ENCODE assay signal across 24 cellular contexts in the genomic region with DNA sequence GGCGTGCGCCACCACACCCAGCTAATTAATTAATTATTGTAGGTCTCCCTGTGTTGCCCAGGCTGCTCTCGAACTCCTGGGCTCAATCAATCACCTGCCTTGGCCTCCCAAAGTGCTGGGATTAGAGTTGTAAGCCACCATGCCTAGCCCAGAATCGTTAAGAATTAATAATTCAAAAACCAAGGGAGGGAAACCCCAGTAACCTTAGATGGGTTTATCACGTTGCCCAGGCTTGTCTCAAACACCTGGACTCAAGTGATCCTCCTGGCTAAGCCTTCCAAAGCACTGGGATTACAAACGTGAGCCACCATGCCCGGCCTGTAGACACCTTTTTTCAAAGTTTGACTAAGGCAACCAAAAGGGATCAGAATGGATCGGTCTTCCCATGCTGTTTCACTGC. TPM values are rescaled to one million over a fixed set of nuclear protein-coding genes. Genes with fewer than 3 reads are reported as not detected.
"Had no signal": no experiment of that assay in that cellular context is flagged by ENCODE, and none has a peak within 500 bp of the region (broad histone marks: within the 10 kb centered on the region; RNA-seq: fewer than 3 reads in every experiment).

No MANE protein-coding gene starts in this region.

- DNase-seq: activated B cell treated with CpG ODN at 0.5 μM for 24 hours; activated CD4-positive, alpha-beta memory T cell treated with anti-CD3 and anti-CD28 coated beads for 36 hours; activated CD4-positive, alpha-beta T cell treated with anti-CD3 and anti-CD28 coated beads for 36 hours; activated T-cell treated with anti-CD3 and anti-CD28 coated beads for 4 hours; brain microvascular endothelial cell; caudate nucleus; effector memory CD4-positive, alpha-beta T cell; foreskin keratinocyte; naive thymus-derived CD8-positive, alpha-beta T cell; retina; stimulated activated CD4-positive, alpha-beta T cell treated with anti-CD3 and anti-CD28 coated beads, Interleukin-4, amount 100 ng/mL, for 24 hours; stimulated activated naive CD4-positive, alpha-beta T cell treated with Interleukin-2 at 50 U/mL for 16 hours; T-helper 9 cell had no signal

- H3K9me3 ChIP-seq: adrenal gland, ascending aorta, thoracic aorta had no signal

- H3K9ac ChIP-seq: neural progenitor cell had no signal

- H3K27ac ChIP-seq: ascending aorta, brain microvascular endothelial cell, foreskin keratinocyte, neural progenitor cell, thoracic aorta had no signal

- H3K27me3 ChIP-seq: ascending aorta, brain microvascular endothelial cell had no signal

- FAIRE-seq: keratinocyte had no signal

- ATAC-seq: foreskin keratinocyte; naive thymus-derived CD8-positive, alpha-beta T cell had no signal

- H3K36me3 ChIP-seq: adrenal gland, ascending aorta, brain microvascular endothelial cell, neural progenitor cell, thoracic aorta had no signal

- H3K4me1 ChIP-seq: adrenal gland, ascending aorta, foreskin keratinocyte, neural progenitor cell had no signal

- H3K4me3 ChIP-seq: adrenal gland, ascending aorta, neural progenitor cell, thoracic aorta had no signal

RNA-seq across cellular contexts. Expression of a gene that starts 21.6 kb away (rescaled TPM):
- total RNA-seq: activated CD4-positive, alpha-beta memory T cell treated with anti-CD3 and anti-CD28 coated beads for 36 hours; activated CD4-positive, alpha-beta T cell treated with anti-CD3 and anti-CD28 coated beads for 36 hours; activated T-helper 1 cell treated with anti-CD3 and anti-CD28 coated beads, Interleukin-12 subunit alpha, Interleukin-12 subunit beta, Interleukin-2, Interleukin-4 antibody, amounts not matched to agents 30 ng/mL and 10 ng/mL and 1 ng/mL, durations not matched to agents 14 hours and 24 hours and 36 hours; ascending aorta; dermis microvascular lymphatic vessel endothelial cell; foreskin keratinocyte; glomerular endothelial cell; lung microvascular endothelial cell; osteoblast; progenitor cell of endocrine pancreas had no signal
- polyA plus RNA-seq: foreskin keratinocyte; keratinocyte; naive thymus-derived CD8-positive, alpha-beta T cell had no signal

RNA-seq across cellular contexts. Expression of a gene that starts 45.9 kb away (rescaled TPM):
- total RNA-seq: foreskin keratinocyte, glomerular endothelial cell had no signal
- polyA plus RNA-seq: foreskin keratinocyte had no signal
